ENCODE assay signal across 11 cellular contexts in the genomic region with DNA sequence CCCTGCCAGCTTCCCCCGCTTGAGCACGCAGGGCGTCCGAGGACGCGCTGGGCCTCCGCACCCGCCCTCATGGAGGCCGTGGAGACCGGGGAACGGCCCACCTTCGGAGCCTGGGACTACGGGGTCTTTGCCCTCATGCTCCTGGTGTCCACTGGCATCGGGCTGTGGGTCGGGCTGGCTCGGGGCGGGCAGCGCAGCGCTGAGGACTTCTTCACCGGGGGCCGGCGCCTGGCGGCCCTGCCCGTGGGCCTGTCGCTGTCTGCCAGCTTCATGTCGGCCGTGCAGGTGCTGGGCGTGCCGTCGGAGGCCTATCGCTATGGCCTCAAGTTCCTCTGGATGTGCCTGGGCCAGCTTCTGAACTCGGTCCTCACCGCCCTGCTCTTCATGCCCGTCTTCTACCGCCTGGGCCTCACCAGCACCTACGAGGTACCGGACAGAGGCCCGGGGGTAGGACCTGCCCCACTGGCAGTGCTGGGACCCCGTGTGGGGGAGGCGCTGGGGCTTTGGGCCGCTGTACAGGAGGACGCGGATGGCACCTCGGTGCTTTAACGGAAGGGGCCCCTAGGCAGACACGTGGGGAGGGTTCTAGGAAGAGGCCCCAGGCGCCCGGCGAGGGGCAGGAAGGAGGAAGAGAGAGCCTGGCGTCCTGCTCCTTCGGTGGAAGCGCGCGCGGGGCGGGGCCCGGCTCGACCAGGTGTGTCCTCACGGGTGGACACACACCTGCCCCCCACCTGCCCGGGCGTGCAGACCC. TPM values are rescaled to one million over a fixed set of nuclear protein-coding genes. Genes with fewer than 3 reads are reported as not detected.
DNase-seq lines count a peak whose midpoint lies in the region; ATAC-seq and TF ChIP-seq lines count a peak whose summit lies in the region.
"Had no signal": no experiment of that assay in that cellular context is flagged by ENCODE, and none has a peak within 500 bp of the region (broad histone marks: within the 10 kb centered on the region; RNA-seq: fewer than 3 reads in every experiment).

No MANE protein-coding gene starts in this region.

- no peaks in the 10 kb centered on the region for H3K9me3 Mint-ChIP-seq in activated CD8-positive, alpha-beta T cell treated with anti-CD3 and anti-CD28 coated beads, Interleukin-2, amount 10 ng/mL, durations not matched to agents 7 days and 5 days (ENCODE audit: insufficient read depth)
- no peaks in the 10 kb centered on the region for H3K9me3 Mint-ChIP-seq in stimulated activated memory B cell treated with anti-CD40 and anti-IgM and Interleukin-4, amounts not matched to agents 10 μg/mL and 1 μg/mL and 100 μg/mL, for 72 hours
- H3K9me3 Mint-ChIP-seq: neural crest cell, WTC11 had no signal

- peak; percentile 59 for ATAC-seq in activated CD8-positive, alpha-beta T cell treated with anti-CD3 and anti-CD28 coated beads, Interleukin-2, amount 10 ng/mL, durations not matched to agents 7 days and 5 days
- ATAC-seq in foreskin keratinocyte (peak; percentile 8), HG03520 (IDR thresholded peaks at IDR 0.05; ENCODE audit: unreplicated experiment) (no peak)
- ATAC-seq in stimulated activated memory B cell treated with anti-CD40 and anti-IgM and Interleukin-4, amounts not matched to agents 10 μg/mL and 1 μg/mL and 100 μg/mL, for 72 hours = no peak
- ATAC-seq: WTC11 had no signal

- H3K4me1 ChIP-seq in foreskin keratinocyte = no peaks in the 10 kb centered on the region

- no peaks in the 10 kb centered on the region for H3K27me3 Mint-ChIP-seq in activated CD8-positive, alpha-beta T cell treated with anti-CD3 and anti-CD28 coated beads, Interleukin-2, amount 10 ng/mL, durations not matched to agents 7 days and 5 days (ENCODE audit: low read depth)
- H3K27me3 Mint-ChIP-seq in stimulated activated memory B cell treated with anti-CD40 and anti-IgM and Interleukin-4, amounts not matched to agents 10 μg/mL and 1 μg/mL and 100 μg/mL, for 72 hours = peaks cover 33% of the 10 kb centered on the region

- H3K27ac ChIP-seq in foreskin keratinocyte = no peak overlapping the region
- H3K27ac ChIP-seq: KMS-11 had no signal

- peaks cover 71% of the 10 kb centered on the region for H3K27me3 ChIP-seq in foreskin keratinocyte

- H3K4me1 Mint-ChIP-seq in activated CD8-positive, alpha-beta T cell treated with anti-CD3 and anti-CD28 coated beads, Interleukin-2, amount 10 ng/mL, durations not matched to agents 7 days and 5 days (ENCODE audit: low read depth) = peaks cover 34% of the 10 kb centered on the region
- peaks cover 19% of the 10 kb centered on the region for H3K4me1 Mint-ChIP-seq in stimulated activated memory B cell treated with anti-CD40 and anti-IgM and Interleukin-4, amounts not matched to agents 10 μg/mL and 1 μg/mL and 100 μg/mL, for 72 hours
- H3K4me1 Mint-ChIP-seq: neural crest cell had no signal

- DNase-seq in NCI-H69 (lab: John Stamatoyannopoulos, UW) (peak; percentile 27), foreskin keratinocyte (no peak), NCI-H510A treated with DMSO at 0.1 percent for 48 hours (lab: John Stamatoyannopoulos, UW) (no peak), DMS79 treated with DMSO at 0.1 percent for 48 hours (lab: John Stamatoyannopoulos, UW) (no peak), CD1c-positive myeloid dendritic cell (ENCODE audit: extremely low spot score) (no peak)
- DNase-seq in activated CD8-positive, alpha-beta T cell treated with anti-CD3 and anti-CD28 coated beads, Interleukin-2, amount 10 ng/mL, durations not matched to agents 7 days and 5 days = peak; percentile 78

- peak overlapping the region; percentile 80 for H3K27ac Mint-ChIP-seq in activated CD8-positive, alpha-beta T cell treated with anti-CD3 and anti-CD28 coated beads, Interleukin-2, amount 10 ng/mL, durations not matched to agents 7 days and 5 days
- no peak overlapping the region for H3K27ac Mint-ChIP-seq in stimulated activated memory B cell treated with anti-CD40 and anti-IgM and Interleukin-4, amounts not matched to agents 10 μg/mL and 1 μg/mL and 100 μg/mL, for 72 hours
- H3K27ac Mint-ChIP-seq: WTC11 had no signal

- POLR2A ChIA-PET in activated CD8-positive, alpha-beta T cell treated with anti-CD3 and anti-CD28 coated beads, Interleukin-2, amount 10 ng/mL, durations not matched to agents 7 days and 5 days (lab: Charles Lee) = interaction anchor here (0.9 to 3.7 kb wide), 5 partner anchors 9 to 121 kb away, joined by 3 to 23 read pairs (median 4); a partner anchor contains a TSS

- CTCF ChIA-PET in activated CD8-positive, alpha-beta T cell treated with anti-CD3 and anti-CD28 coated beads, Interleukin-2, amount 10 ng/mL, durations not matched to agents 7 days and 5 days (lab: Charles Lee) = interaction anchor here (1.1 to 4.8 kb wide), 4 partner anchors 12 to 124 kb away, joined by 7 to 62 read pairs (median 31); a partner anchor contains a TSS

- TF ChIP-seq CTCF in foreskin keratinocyte (conservative IDR thresholded peaks at IDR 0.05) = no peak

- H3K36me3 Mint-ChIP-seq in activated CD8-positive, alpha-beta T cell treated with anti-CD3 and anti-CD28 coated beads, Interleukin-2, amount 10 ng/mL, durations not matched to agents 7 days and 5 days (ENCODE audit: low read depth) = peaks cover 4% of the 10 kb centered on the region
- H3K36me3 Mint-ChIP-seq in stimulated activated memory B cell treated with anti-CD40 and anti-IgM and Interleukin-4, amounts not matched to agents 10 μg/mL and 1 μg/mL and 100 μg/mL, for 72 hours = no peaks in the 10 kb centered on the region
- H3K36me3 Mint-ChIP-seq: WTC11 had no signal

- H3K4me3 Mint-ChIP-seq in activated CD8-positive, alpha-beta T cell treated with anti-CD3 and anti-CD28 coated beads, Interleukin-2, amount 10 ng/mL, durations not matched to agents 7 days and 5 days = peak overlapping the region; percentile 86
- H3K4me3 Mint-ChIP-seq in stimulated activated memory B cell treated with anti-CD40 and anti-IgM and Interleukin-4, amounts not matched to agents 10 μg/mL and 1 μg/mL and 100 μg/mL, for 72 hours = peak overlapping the region; percentile 56
- H3K4me3 Mint-ChIP-seq: neural crest cell had no signal

RNA-seq across cellular contexts. Expression of a gene that starts 0.7 kb away (rescaled TPM):
- total RNA-seq in activated CD8-positive, alpha-beta T cell treated with anti-CD3 and anti-CD28 coated beads, Interleukin-2, amount 10 ng/mL, durations not matched to agents 7 days and 5 days = 1 to 10 TPM; 1.5 to 1.8 TPM
- 0.07 TPM in 1 of 2 replicates, not detected in the other for total RNA-seq in foreskin keratinocyte
- not detected in 2 replicates for polyA plus RNA-seq in foreskin keratinocyte
- total RNA-seq: neural crest cell had no signal

RNA-seq across cellular contexts. Expression of a gene that starts 12.7 kb away (rescaled TPM):
- 1,000 to 10,000 TPM; 2,078 to 2,184 TPM for total RNA-seq in activated CD8-positive, alpha-beta T cell treated with anti-CD3 and anti-CD28 coated beads, Interleukin-2, amount 10 ng/mL, durations not matched to agents 7 days and 5 days
- 2,267 and 2,390 TPM in 2 replicates for total RNA-seq in foreskin keratinocyte
- 3,546 and 3,968 TPM in 2 replicates for polyA plus RNA-seq in foreskin keratinocyte

RNA-seq across cellular contexts. Expression of a gene that starts 24.6 kb away (rescaled TPM):
- total RNA-seq in activated CD8-positive, alpha-beta T cell treated with anti-CD3 and anti-CD28 coated beads, Interleukin-2, amount 10 ng/mL, durations not matched to agents 7 days and 5 days = 100 to 1,000 TPM; 125 to 127 TPM
- total RNA-seq in foreskin keratinocyte = 0.53 and 0.68 TPM in 2 replicates
- 0.38 and 0.55 TPM in 2 replicates for polyA plus RNA-seq in foreskin keratinocyte

RNA-seq across cellular contexts. Expression of a gene that starts 51.1 kb away (rescaled TPM):
- total RNA-seq in activated CD8-positive, alpha-beta T cell treated with anti-CD3 and anti-CD28 coated beads, Interleukin-2, amount 10 ng/mL, durations not matched to agents 7 days and 5 days = 1 to 10 TPM; 5.0 to 6.4 TPM
- 0.14 and 0.51 TPM in 2 replicates for total RNA-seq in foreskin keratinocyte
- polyA plus RNA-seq in foreskin keratinocyte = 0.32 and 0.44 TPM in 2 replicates
- total RNA-seq: neural crest cell had no signal

Comparison
In these comparisons a context has a peak if more than half of its experiments do, and no peak if none do; other contexts are left out.
1. DNase-seq: peak in NCI-H69 (single experiment) and activated CD8-positive, alpha-beta T cell treated with anti-CD3 and anti-CD28 coated beads, Interleukin-2, amount 10 ng/mL, durations not matched to agents 7 days and 5 days (single experiment); none in foreskin keratinocyte (0 of 2), NCI-H510A treated with DMSO at 0.1 percent for 48 hours (single experiment), DMS79 treated with DMSO at 0.1 percent for 48 hours (single experiment) and CD1c-positive myeloid dendritic cell (single experiment).
2. ATAC-seq: peak in activated CD8-positive, alpha-beta T cell treated with anti-CD3 and anti-CD28 coated beads, Interleukin-2, amount 10 ng/mL, durations not matched to agents 7 days and 5 days (single experiment) and foreskin keratinocyte (single experiment); none in stimulated activated memory B cell treated with anti-CD40 and anti-IgM and Interleukin-4, amounts not matched to agents 10 μg/mL and 1 μg/mL and 100 μg/mL, for 72 hours (single experiment) and HG03520 (single experiment).
3. RNA of a gene that starts 24.6 kb away (total RNA-seq): 125 to 127 TPM in activated CD8-positive, alpha-beta T cell treated with anti-CD3 and anti-CD28 coated beads, Interleukin-2, amount 10 ng/mL, durations not matched to agents 7 days and 5 days; 0.53 to 0.68 TPM in foreskin keratinocyte; every median in the first group is over 10 times any median in the second.